Comparison of ENCODE assay signal across 14 cellular contexts in the genomic region with DNA sequence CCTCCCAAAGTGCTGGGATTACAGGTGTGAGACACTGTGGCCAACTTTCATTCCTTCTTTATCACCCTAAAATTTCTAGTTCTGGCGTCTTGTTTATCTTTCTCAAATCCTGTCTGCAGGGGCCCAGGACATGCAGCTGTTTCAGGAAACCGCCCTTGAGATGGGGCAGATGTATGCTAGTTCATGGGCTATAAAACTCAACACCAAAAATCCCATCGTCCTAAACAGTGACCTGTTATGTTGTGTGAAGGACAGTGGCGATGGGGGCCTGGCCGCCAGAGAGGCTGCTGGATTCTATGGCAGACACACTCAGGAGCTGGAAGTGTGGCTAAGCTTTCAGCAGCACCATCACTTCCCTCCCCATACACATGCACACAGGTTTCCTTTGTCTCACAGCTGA.
"Had no signal": no experiment of that assay in that cellular context is flagged by ENCODE, and none has a peak within 500 bp of the region (broad histone marks: within the 10 kb centered on the region; RNA-seq: fewer than 3 reads in every experiment).

No MANE protein-coding gene starts in this region.

- H3K27ac ChIP-seq: foreskin keratinocyte, parathyroid adenoma, transverse colon, WERI-Rb-1 had no signal

- H3K9me3 ChIP-seq: adrenal gland, esophagus muscularis mucosa, transverse colon had no signal

- ATAC-seq: activated CD8-positive, alpha-beta T cell treated with anti-CD3 and anti-CD28 coated beads, Interleukin-2, amount 10 ng/mL, durations not matched to agents 7 days and 5 days; foreskin keratinocyte had no signal

- H3K9me3 Mint-ChIP-seq: neural crest cell had no signal

- H3K4me3 ChIP-seq: adrenal gland, esophagus muscularis mucosa, skin epidermis, transverse colon had no signal

- DNase-seq: activated CD4-positive, alpha-beta T cell treated with anti-CD3 and anti-CD28 coated beads for 4 hours; activated CD8-positive, alpha-beta memory T cell treated with anti-CD3 and anti-CD28 coated beads, Interleukin-2, amount 50 U/mL, for 48 hours; activated CD8-positive, alpha-beta T cell treated with anti-CD3 and anti-CD28 coated beads, Interleukin-2, amount 10 ng/mL, durations not matched to agents 7 days and 5 days; activated naive CD4-positive, alpha-beta T cell; adrenal gland; foreskin keratinocyte; mesendoderm; T1000; transverse colon; WERI-Rb-1 had no signal

- H3K27ac Mint-ChIP-seq: activated CD8-positive, alpha-beta T cell treated with anti-CD3 and anti-CD28 coated beads, Interleukin-2, amount 10 ng/mL, durations not matched to agents 7 days and 5 days had no signal

- H3K4me3 Mint-ChIP-seq: activated CD8-positive, alpha-beta T cell treated with anti-CD3 and anti-CD28 coated beads, Interleukin-2, amount 10 ng/mL, durations not matched to agents 7 days and 5 days; neural crest cell had no signal

- H3K9ac ChIP-seq: parathyroid adenoma had no signal

- H3K36me3 ChIP-seq: adrenal gland, transverse colon had no signal

- H2AFZ ChIP-seq: parathyroid adenoma had no signal

- H3K27me3 ChIP-seq: adrenal gland, esophagus muscularis mucosa, foreskin keratinocyte, transverse colon had no signal
